Comparison of ENCODE assay signal across 8 cellular contexts in the genomic region with DNA sequence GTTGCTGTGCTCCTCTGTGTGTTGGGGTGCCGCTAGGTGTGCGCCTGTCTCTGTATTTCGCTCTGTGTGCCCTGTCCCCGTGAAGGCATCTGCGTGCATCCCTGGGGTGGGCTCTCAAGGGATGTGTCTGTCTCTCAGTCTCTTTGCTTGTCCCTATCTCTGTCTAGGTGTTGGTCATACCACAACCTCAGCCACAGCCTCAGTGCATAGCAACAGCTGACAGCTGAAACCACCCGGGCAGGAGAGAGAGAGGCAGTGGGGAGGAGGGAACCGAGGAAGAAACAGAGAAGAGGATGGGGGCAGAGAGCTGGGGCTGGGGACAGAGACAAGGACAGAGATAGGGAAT. TPM values are rescaled to one million over a fixed set of nuclear protein-coding genes. Genes with fewer than 3 reads are reported as not detected.
A peak's percentile ranks its signal among the peaks of the same experiment; 100 is the strongest.
DNase-seq lines count a peak whose midpoint lies in the region; ATAC-seq, FAIRE-seq and TF ChIP-seq lines count a peak whose summit lies in the region.

No MANE protein-coding gene starts in this region.

- H3K36me3 ChIP-seq in heart left ventricle: peaks cover 0 to 22% (median 16%) of the 10 kb centered on the region in 9 donors

- TF ChIP-seq POLR2A in GM12892 (IDR thresholded peaks at IDR 0.05; ENCODE audit: low read depth, low read length) (no peak), heart left ventricle (IDR thresholded peaks at IDR 0.05) (no peak)

- peaks cover 56% of the 10 kb centered on the region for H3K4me1 Mint-ChIP-seq in nephron

- peaks cover 65% of the 10 kb centered on the region for H3K27me3 Mint-ChIP-seq in nephron (ENCODE audit: low read depth)

- H3K27ac ChIP-seq in heart left ventricle: no peak overlapping the region

- no peaks in the 10 kb centered on the region for H3K36me3 Mint-ChIP-seq in nephron (ENCODE audit: low read depth)

- H3K27me3 ChIP-seq in heart left ventricle: peaks cover 9 to 61% (median 41%) of the 10 kb centered on the region in 9 donors

- peak overlapping the region in 2 of 12 donors; percentile 59 to 66 for H3K4me3 ChIP-seq in heart left ventricle

- intact Hi-C loops in heart left ventricle (cut with DNase I) (loop anchor here in 6 of 10 donors (2.0 to 5.0 kb wide), 5 partner anchors 15 to 242 kb away; a partner anchor contains a TSS), left colon (cut with DNase I, micrococcal nuclease) (no loop called here), posterior cingulate gyrus (cut with DNase I) (no loop called here)

- DNase-seq in GM12892 (ENCODE audit: insufficient read length): no peak
- DNase-seq in activated T-cell treated with anti-CD3 and anti-CD28 coated beads, Interleukin-2, amount 50 U/mL, for 48 hours: peak; percentile 56 to 61
- no peak for DNase-seq in heart left ventricle
- DNase-seq in left colon: no peak
- no peak for DNase-seq in globus pallidus (ENCODE audit: low spot score)
- no peak for DNase-seq in posterior cingulate gyrus

- H3K9me3 ChIP-seq in heart left ventricle: no peaks in the 10 kb centered on the region

- H3K27ac Mint-ChIP-seq in nephron: no peak overlapping the region

- peak; percentile 90 for FAIRE-seq in GM12892 (lab: Jason Lieb, UNC)

- whole genome bisulfite sequencing in heart left ventricle, 4 donors: 22 to 47% (median 23%) methylated on average over 7 of the region's 7 CpGs

- ATAC-seq in HG02973 (IDR thresholded peaks at IDR 0.05; ENCODE audit: unreplicated experiment) (peak; percentile 47), heart left ventricle (no peak), left colon (no peak)

- peak overlapping the region; percentile 71 to 82 (median 80) for H3K4me3 Mint-ChIP-seq in nephron

- TF ChIP-seq CTCF in nephron (IDR thresholded peaks at IDR 0.05; ENCODE audit: unreplicated experiment in 3 of 3): no peak
- TF ChIP-seq CTCF in heart left ventricle (IDR thresholded peaks at IDR 0.05): no peak

- no peaks in the 10 kb centered on the region for H3K9me3 Mint-ChIP-seq in nephron

- H3K4me1 ChIP-seq in heart left ventricle: peaks cover 8 to 45% (median 33%) of the 10 kb centered on the region in 12 donors

RNA-seq across cellular contexts. Expression of a gene that starts 1.0 kb away (rescaled TPM):
- polyA plus RNA-seq in GM12892 (2012; ENCODE audit: missing spikeins): not detected
- total RNA-seq in heart left ventricle (1 to 10 TPM; 1.9 to 8.0 (median 3.2) TPM), left colon (not detected)
- polyA plus RNA-seq in heart left ventricle: 1 to 10 TPM; 1.3 to 2.3 TPM

RNA-seq across cellular contexts. Expression of a gene that starts 13.9 kb away (rescaled TPM):
- polyA plus RNA-seq in GM12892 (2012; ENCODE audit: missing spikeins): 151 TPM
- total RNA-seq in heart left ventricle: 10 to 100 TPM; 26.2 to 46.7 (median 35.5) TPM
- 10 to 100 TPM; 15.9 to 76.5 TPM for polyA plus RNA-seq in heart left ventricle
- 10 to 100 TPM; 45.3 to 58.8 TPM for total RNA-seq in left colon

RNA-seq across cellular contexts. Expression of a gene that starts 35.3 kb away (rescaled TPM):
- polyA plus RNA-seq in GM12892 (2012; ENCODE audit: missing spikeins): 4.4 TPM
- total RNA-seq in heart left ventricle: 1 to 10 TPM in 3 of 9 donors, under 1 TPM in 5, not detected in 1; 0.47 to 5.7 (median 0.92) TPM
- polyA plus RNA-seq in heart left ventricle: under 1 TPM; 0.61 to 0.67 TPM
- 1 to 10 TPM; 2.0 to 4.2 TPM for total RNA-seq in left colon

Comparison
In these comparisons a context has a peak if more than half of its experiments do, and no peak if none do; other contexts are left out.
1. DNase-seq: peak in activated T-cell treated with anti-CD3 and anti-CD28 coated beads, Interleukin-2, amount 50 U/mL, for 48 hours (2 of 2); none in GM12892 (single experiment), heart left ventricle (0 of 5), left colon (0 of 2), globus pallidus (single experiment) and posterior cingulate gyrus (0 of 10).
2. intact Hi-C loops: an anchor here in heart left ventricle (2.0 to 5.0 kb wide); none called in left colon and posterior cingulate gyrus.